In the genomic region with DNA sequence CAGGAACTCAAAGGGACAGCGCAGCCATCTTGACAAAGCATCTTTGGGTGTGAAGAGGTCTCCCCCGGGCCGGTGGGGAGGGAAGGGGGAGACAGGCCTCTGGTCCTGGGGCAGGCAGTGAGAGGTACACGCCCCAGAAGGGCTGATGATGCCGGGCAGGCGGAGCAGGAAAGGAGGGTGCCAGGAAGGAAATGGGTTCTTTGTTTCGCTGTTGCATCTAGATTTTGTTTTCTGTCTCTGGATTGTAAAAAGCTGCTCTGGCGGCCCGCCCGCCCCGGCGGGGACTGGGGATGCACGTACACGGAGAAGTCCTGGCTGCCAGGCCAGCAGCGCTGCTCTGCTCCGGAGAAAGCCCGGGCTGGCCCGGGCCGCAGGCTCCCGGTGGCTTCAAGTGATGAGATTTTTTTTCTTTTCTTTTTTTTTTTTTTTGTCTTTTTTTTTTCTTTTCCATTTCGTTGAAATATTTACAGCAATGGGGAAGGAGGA, we compare ENCODE assay signal across 8 cellular contexts. TPM values are rescaled to one million over a fixed set of nuclear protein-coding genes. Genes with fewer than 3 reads are reported as not detected.
A peak's percentile ranks its signal among the peaks of the same experiment; 100 is the strongest.
DNase-seq lines count a peak whose midpoint lies in the region; ATAC-seq and TF ChIP-seq lines count a peak whose summit lies in the region.

No MANE protein-coding gene starts in this region.

- intact Hi-C loops in CD4-positive, alpha-beta memory T cell (cut with micrococcal nuclease), result loop anchor here (1.0 kb wide), 1 partner anchor 12 kb away; no protein-coding TSS in a partner anchor

- WGBS in tibial nerve, 2 donors, result 3 to 4% methylated on average over 21 of the region's 21 CpGs

- TF ChIP-seq POLR2A in tibial nerve (IDR thresholded peaks at IDR 0.05), result no peak

- no peaks in the 10 kb centered on the region for H3K27me3 Mint-ChIP-seq in CD4-positive, alpha-beta memory T cell
- H3K27me3 Mint-ChIP-seq in activated CD4-positive, alpha-beta T cell treated with anti-CD3 and anti-CD28 coated beads, Interleukin-2, amount 10 ng/mL, durations not matched to agents 7 days and 5 days, result no peaks in the 10 kb centered on the region

- peaks cover 10% of the 10 kb centered on the region for H3K36me3 ChIP-seq in CD4-positive, alpha-beta memory T cell (ENCODE audit: insufficient read depth, low read length)
- H3K36me3 ChIP-seq in muscle layer of duodenum (ENCODE audit: control insufficient read depth in 1 of 2, insufficient read depth in 2 of 2, low read length in 2 of 2) (peaks cover 5 to 17% of the 10 kb centered on the region in 2 donors), tibial nerve (peaks cover 0 to 29% (median 0%) of the 10 kb centered on the region in 3 donors)

- no peaks in the 10 kb centered on the region for H3K27me3 ChIP-seq in CD4-positive, alpha-beta memory T cell (ENCODE audit: insufficient read depth, low read length)
- no peaks in the 10 kb centered on the region for H3K27me3 ChIP-seq in muscle layer of duodenum (ENCODE audit: low read depth, low read length)
- no peaks in the 10 kb centered on the region for H3K27me3 ChIP-seq in tibial nerve

- H3K27ac ChIP-seq in CD4-positive, alpha-beta memory T cell (ENCODE audit: low read depth, low read length), result peak overlapping the region; percentile 74
- H3K27ac ChIP-seq in muscle layer of duodenum (ENCODE audit: low read length) (peak overlapping the region; percentile 69), tibial nerve (peak overlapping the region; percentile 30 to 80 (median 64))

- H3K27ac Mint-ChIP-seq in CD4-positive, alpha-beta memory T cell, result peak overlapping the region; percentile 90 to 99 (median 98)
- peak overlapping the region; percentile 98 for H3K27ac Mint-ChIP-seq in activated CD4-positive, alpha-beta T cell treated with anti-CD3 and anti-CD28 coated beads, Interleukin-2, amount 10 ng/mL, durations not matched to agents 7 days and 5 days

- H3K9me3 ChIP-seq in CD4-positive, alpha-beta memory T cell (ENCODE audit: control insufficient read depth in 1 of 2, low read length in 2 of 2), result no peaks in the 10 kb centered on the region
- H3K9me3 ChIP-seq in muscle layer of duodenum (ENCODE audit: control insufficient read depth in 1 of 2, low read length in 2 of 2) (no peaks in the 10 kb centered on the region), tibial nerve (no peaks in the 10 kb centered on the region)

- POLR2A ChIA-PET in CD4-positive, alpha-beta memory T cell (lab: Charles Lee; ENCODE audit: partially characterized antibody), result interaction anchor here (0.6 to 4.5 kb wide), 14 partner anchors 9 to 369 kb away, joined by 3 to 48 read pairs (median 4); partner anchors contain the start of genes ADGRE5, ADGRL1, ASF1B and DNAJB1
- POLR2A ChIA-PET in activated CD4-positive, alpha-beta T cell treated with anti-CD3 and anti-CD28 coated beads, Interleukin-2, amount 10 ng/mL, durations not matched to agents 7 days and 5 days (lab: Charles Lee), result no interaction called here

- DNase-seq in CD4-positive, alpha-beta memory T cell, result peak; percentile 66 to 74 (median 70)
- peak; percentile 72 for DNase-seq in activated CD4-positive, alpha-beta T cell treated with anti-CD3 and anti-CD28 coated beads, Interleukin-2, amount 10 ng/mL, durations not matched to agents 7 days and 5 days
- DNase-seq in effector CD4-positive, alpha-beta T cell, result peak; percentile 34
- DNase-seq in tibial nerve (ENCODE audit: low spot score in 2 of 2) (peak; percentile 31 to 59), cortex of kidney (lab: John Stamatoyannopoulos, UW) (no peak), SHP77 treated with DMSO at 0.1 percent for 48 hours (lab: John Stamatoyannopoulos, UW) (no peak)

- TF ChIP-seq CTCF in tibial nerve (IDR thresholded peaks at IDR 0.05), result no peak

- peak overlapping the region; percentile 17 to 52 for H3K4me3 ChIP-seq in CD4-positive, alpha-beta memory T cell (ENCODE audit: low read length in 2 of 2)
- H3K4me3 ChIP-seq in muscle layer of duodenum (ENCODE audit: low read depth in 1 of 2, low read length in 2 of 2) (peak overlapping the region; percentile 37 to 47), tibial nerve (peak overlapping the region in 3 of 4 donors; percentile 1 to 39 (median 22))

- no peak for ATAC-seq in GM18867 (IDR thresholded peaks at IDR 0.05; ENCODE audit: unreplicated experiment)

- peaks cover 4 to 6% of the 10 kb centered on the region in 2 donors for H3K36me3 Mint-ChIP-seq in CD4-positive, alpha-beta memory T cell
- H3K36me3 Mint-ChIP-seq in activated CD4-positive, alpha-beta T cell treated with anti-CD3 and anti-CD28 coated beads, Interleukin-2, amount 10 ng/mL, durations not matched to agents 7 days and 5 days (ENCODE audit: low read depth), result peaks cover 4% of the 10 kb centered on the region

- TF ChIP-seq EP300 in tibial nerve (IDR thresholded peaks at IDR 0.05), result no peak

- CTCF ChIA-PET in CD4-positive, alpha-beta memory T cell (lab: Charles Lee; ENCODE audit: partially characterized antibody), result interaction anchor here (0.6 to 4.3 kb wide), 4 partner anchors 14 to 845 kb away, joined by 3 to 29 read pairs (median 4); partner anchors contain the start of gene ASF1B
- CTCF ChIA-PET in activated CD4-positive, alpha-beta T cell treated with anti-CD3 and anti-CD28 coated beads, Interleukin-2, amount 10 ng/mL, durations not matched to agents 7 days and 5 days (lab: Charles Lee), result interaction anchor here (0.6 to 1.9 kb wide), 2 partner anchors 13 to 193 kb away, joined by 5 to 9 read pairs; partner anchors contain the start of gene ASF1B

- peak overlapping the region; percentile 78 to 90 (median 83) for H3K4me3 Mint-ChIP-seq in CD4-positive, alpha-beta memory T cell
- peak overlapping the region; percentile 77 for H3K4me3 Mint-ChIP-seq in activated CD4-positive, alpha-beta T cell treated with anti-CD3 and anti-CD28 coated beads, Interleukin-2, amount 10 ng/mL, durations not matched to agents 7 days and 5 days

- peaks cover 15 to 47% (median 30%) of the 10 kb centered on the region in 4 donors for H3K4me1 Mint-ChIP-seq in CD4-positive, alpha-beta memory T cell
- peaks cover 49% of the 10 kb centered on the region for H3K4me1 Mint-ChIP-seq in activated CD4-positive, alpha-beta T cell treated with anti-CD3 and anti-CD28 coated beads, Interleukin-2, amount 10 ng/mL, durations not matched to agents 7 days and 5 days

- H3K9me3 Mint-ChIP-seq in CD4-positive, alpha-beta memory T cell, result no peaks in the 10 kb centered on the region
- H3K9me3 Mint-ChIP-seq in activated CD4-positive, alpha-beta T cell treated with anti-CD3 and anti-CD28 coated beads, Interleukin-2, amount 10 ng/mL, durations not matched to agents 7 days and 5 days, result no peaks in the 10 kb centered on the region

- peaks cover 36% of the 10 kb centered on the region for H3K4me1 ChIP-seq in CD4-positive, alpha-beta memory T cell (ENCODE audit: insufficient read depth, low read length)
- peaks cover 14 to 27% of the 10 kb centered on the region in 2 donors for H3K4me1 ChIP-seq in muscle layer of duodenum (ENCODE audit: control insufficient read depth in 1 of 2, insufficient read depth in 2 of 2, low read length in 2 of 2)
- H3K4me1 ChIP-seq in tibial nerve, result peaks cover 0 to 44% (median 26%) of the 10 kb centered on the region in 4 donors

RNA-seq across cellular contexts. Expression of gene ASF1B, which starts 13.2 kb away (rescaled TPM):
- total RNA-seq in CD4-positive, alpha-beta memory T cell, result 1 to 10 TPM; 2.3 to 3.0 TPM
- 1 to 10 TPM; 1.8 to 3.0 TPM for polyA plus RNA-seq in CD4-positive, alpha-beta memory T cell
- 100 to 1,000 TPM; 119 to 131 TPM for total RNA-seq in activated CD4-positive, alpha-beta T cell treated with anti-CD3 and anti-CD28 coated beads, Interleukin-2, amount 10 ng/mL, durations not matched to agents 7 days and 5 days
- 1 to 10 TPM in 1 of 4 donors, under 1 TPM in 1, not detected in 2; 0.90 to 2.3 TPM for total RNA-seq in tibial nerve

RNA-seq across cellular contexts. Expression of gene PRKACA, which starts 32.0 kb away (rescaled TPM):
- total RNA-seq in CD4-positive, alpha-beta memory T cell, result 10 to 100 TPM; 48.9 to 51.7 TPM
- 1 to 10 TPM in 1 of 2 donors, under 1 TPM in 1; 0.42 to 2.2 TPM for polyA plus RNA-seq in CD4-positive, alpha-beta memory T cell
- 10 to 100 TPM; 50.6 to 56.8 TPM for total RNA-seq in activated CD4-positive, alpha-beta T cell treated with anti-CD3 and anti-CD28 coated beads, Interleukin-2, amount 10 ng/mL, durations not matched to agents 7 days and 5 days
- 10 to 100 TPM; 26.9 to 59.4 (median 41.3) TPM for total RNA-seq in tibial nerve

RNA-seq across cellular contexts. Expression of gene ADGRL1, which starts 56.4 kb away (rescaled TPM):
- total RNA-seq in CD4-positive, alpha-beta memory T cell, result 10 to 100 TPM; 19.3 to 22.0 TPM
- 1 to 10 TPM in 1 of 2 donors, under 1 TPM in 1; 0.55 to 1.3 TPM for polyA plus RNA-seq in CD4-positive, alpha-beta memory T cell
- total RNA-seq in activated CD4-positive, alpha-beta T cell treated with anti-CD3 and anti-CD28 coated beads, Interleukin-2, amount 10 ng/mL, durations not matched to agents 7 days and 5 days, result 10 to 100 TPM; 12.5 to 14.0 TPM
- total RNA-seq in tibial nerve, result 10 to 100 TPM in 2 of 4 donors, 1 to 10 TPM in 2; 8.0 to 17.5 (median 11.2) TPM

RNA-seq across cellular contexts. Expression of gene SAMD1, which starts 59.0 kb away (rescaled TPM):
- 10 to 100 TPM; 36.7 to 43.3 TPM for total RNA-seq in CD4-positive, alpha-beta memory T cell
- 1 to 10 TPM in 1 of 2 donors, under 1 TPM in 1; 0.16 to 2.4 TPM for polyA plus RNA-seq in CD4-positive, alpha-beta memory T cell
- total RNA-seq in activated CD4-positive, alpha-beta T cell treated with anti-CD3 and anti-CD28 coated beads, Interleukin-2, amount 10 ng/mL, durations not matched to agents 7 days and 5 days, result 10 to 100 TPM; 80.7 to 84.5 TPM
- total RNA-seq in tibial nerve, result 10 to 100 TPM in 3 of 4 donors, 1 to 10 TPM in 1; 5.9 to 31.4 (median 19.0) TPM

Comparison
In these comparisons a context has a peak if more than half of its experiments do, and no peak if none do; other contexts are left out.
1. DNase-seq: peak in CD4-positive, alpha-beta memory T cell (5 of 5), activated CD4-positive, alpha-beta T cell treated with anti-CD3 and anti-CD28 coated beads, Interleukin-2, amount 10 ng/mL, durations not matched to agents 7 days and 5 days (single experiment), effector CD4-positive, alpha-beta T cell (single experiment) and tibial nerve (2 of 2); none in cortex of kidney (single experiment) and SHP77 treated with DMSO at 0.1 percent for 48 hours (single experiment).
2. RNA of gene ASF1B, which starts 13.2 kb away (total RNA-seq): 119 to 131 TPM in activated CD4-positive, alpha-beta T cell treated with anti-CD3 and anti-CD28 coated beads, Interleukin-2, amount 10 ng/mL, durations not matched to agents 7 days and 5 days; 2.3 to 3.0 TPM in CD4-positive, alpha-beta memory T cell and 0.90 to 2.3 TPM in tibial nerve; every median in the first group is over 10 times any median in the second.
3. Peak in every context shown above with its lines, with median percentiles within 50 percentile points of each other: H3K27ac ChIP-seq and H3K4me3 ChIP-seq.